ENCODE assay signal across 14 cellular contexts in the genomic region with DNA sequence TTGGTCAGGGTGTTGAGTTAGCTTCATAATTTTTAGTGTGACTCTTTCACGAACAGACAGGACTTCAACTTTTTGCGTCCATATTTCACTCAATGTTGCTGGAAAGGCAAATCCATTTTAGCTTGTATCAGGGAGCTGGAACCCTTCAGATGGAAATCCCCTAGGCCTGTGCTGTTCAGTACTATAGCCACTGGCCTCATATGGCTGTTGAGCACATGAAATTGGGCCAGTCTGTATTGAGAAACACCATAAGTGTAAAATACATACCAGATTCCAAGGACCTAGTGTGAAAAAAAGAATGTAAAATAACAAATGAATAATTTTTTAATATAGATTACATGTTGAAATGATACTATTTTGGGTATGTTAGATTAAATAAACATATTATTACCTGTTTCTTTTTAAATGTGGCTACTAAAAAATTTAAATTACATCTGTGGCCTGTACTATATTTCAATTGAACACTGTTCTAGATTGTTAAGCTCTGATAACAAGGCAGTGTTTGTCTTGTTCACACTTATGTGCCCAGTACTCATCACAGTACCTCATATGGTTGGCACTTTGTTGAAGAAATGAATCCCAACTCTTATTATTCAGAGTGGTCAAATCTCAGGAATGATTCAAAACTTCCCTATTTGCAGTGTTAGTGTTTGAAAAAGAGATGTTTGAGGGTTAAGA. TPM values are rescaled to one million over a fixed set of nuclear protein-coding genes. Genes with fewer than 3 reads are reported as not detected.
DNase-seq lines count a peak whose midpoint lies in the region; ATAC-seq, FAIRE-seq and TF ChIP-seq lines count a peak whose summit lies in the region.
"Had no signal": no experiment of that assay in that cellular context is flagged by ENCODE, and none has a peak within 500 bp of the region (broad histone marks: within the 10 kb centered on the region; RNA-seq: fewer than 3 reads in every experiment).

No MANE protein-coding gene starts in this region.

- no peaks in the 10 kb centered on the region for H4K20me1 ChIP-seq in HepG2 (ENCODE audit: insufficient read depth, low read length)

- intact Hi-C loops in activated CD4-positive, alpha-beta T cell treated with anti-CD3 and anti-CD28 coated beads for 36 hours (cut with DNase I, micrococcal nuclease), result no loop called here
- intact Hi-C loops in dorsolateral prefrontal cortex (cut with DNase I), result loop anchor here in 1 of 2 donors (5.0 kb wide), 1 partner anchor 36 kb away; the partner anchor contains the start of gene CTNNBL1
- intact Hi-C loops in HepG2 (cut with micrococcal nuclease; ENCODE audit: unreplicated experiment), result no loop called here
- intact Hi-C loops in aorta (cut with DNase I), result no loop called here

- H2AFZ ChIP-seq in HepG2 (ENCODE audit: low read length), result no peak overlapping the region

- CTCF ChIA-PET in activated CD4-positive, alpha-beta T cell treated with anti-CD3 and anti-CD28 coated beads for 36 hours (lab: Charles Lee), result interaction anchor here (0.5 to 1.8 kb wide), 6 partner anchors 17 to 1383 kb away, joined by 3 to 6 read pairs (median 3); no protein-coding TSS in a partner anchor
- CTCF ChIA-PET in HepG2 (lab: Yijun Ruan, JAX; ENCODE audit: low intra/inter-chr PET ratio, low total read pairs), result no interaction called here

- H3K9ac ChIP-seq in HepG2 (ENCODE audit: insufficient read depth, low read depth, low read length), result no peak overlapping the region
- peak overlapping the region in 2 of 5 donors; percentile 0 to 21 for H3K9ac ChIP-seq in subcutaneous abdominal adipose tissue (ENCODE audit: low read length in 5 of 5)

- no peak overlapping the region for H3K4me2 ChIP-seq in HepG2 (ENCODE audit: low read depth, low read length)

- H3K9me3 ChIP-seq in HepG2 (ENCODE audit: low read length) (no peaks in the 10 kb centered on the region), subcutaneous abdominal adipose tissue (ENCODE audit: control insufficient read depth in 5 of 5, low read length in 5 of 5) (no peaks in the 10 kb centered on the region), aorta (ENCODE audit: control insufficient read depth, low read length) (no peaks in the 10 kb centered on the region)
- H3K9me3 ChIP-seq: ascending aorta had no signal

- peaks cover 30% of the 10 kb centered on the region for H3K79me2 ChIP-seq in HepG2 (ENCODE audit: insufficient read depth, low read length)

- H3K27me3 ChIP-seq in dorsolateral prefrontal cortex (no peaks in the 10 kb centered on the region), HepG2 (ENCODE audit: control insufficient read depth in 1 of 2, insufficient read depth in 2 of 2, low read length in 2 of 2) (no peaks in the 10 kb centered on the region), subcutaneous abdominal adipose tissue (ENCODE audit: control insufficient read depth in 5 of 5, insufficient read depth in 4 of 5, low read length in 5 of 5) (no peaks in the 10 kb centered on the region), aorta (ENCODE audit: control insufficient read depth in 1 of 2, insufficient read depth in 2 of 2, low read length in 1 of 2) (no peaks in the 10 kb centered on the region)
- H3K27me3 ChIP-seq: ascending aorta had no signal

- peak overlapping the region in 56 of 59 donors; percentile 17 to 87 (median 68) for H3K27ac ChIP-seq in dorsolateral prefrontal cortex
- H3K27ac ChIP-seq in HepG2 (ENCODE audit: extremely low read length, insufficient read depth, low read length), result peak overlapping the region; percentile 20
- peak overlapping the region; percentile 71 for H3K27ac ChIP-seq in subcutaneous abdominal adipose tissue (ENCODE audit: low read depth, low read length)
- no peak overlapping the region for H3K27ac ChIP-seq in aorta (ENCODE audit: low read depth in 1 of 2, low read length in 2 of 2)
- H3K27ac ChIP-seq: 22Rv1, ascending aorta had no signal

- H3K4me1 ChIP-seq in HepG2 (ENCODE audit: insufficient read depth, low read length) (peaks cover 54% of the 10 kb centered on the region), subcutaneous abdominal adipose tissue (ENCODE audit: control insufficient read depth in 5 of 5, insufficient read depth in 5 of 5, low read length in 5 of 5) (peaks cover 0 to 26% (median 15%) of the 10 kb centered on the region in 5 donors), aorta (ENCODE audit: control insufficient read depth in 1 of 2, insufficient read depth in 2 of 2, low read length in 2 of 2) (peaks cover 0 to 3% of the 10 kb centered on the region in 2 donors)
- H3K4me1 ChIP-seq: ascending aorta had no signal

- TF ChIP-seq RAD21 in HepG2 (CRISPR knock-in tag; IDR thresholded peaks at IDR 0.05), result no peak

- no peaks in the 10 kb centered on the region for H3K27me3 Mint-ChIP-seq in activated CD4-positive, alpha-beta T cell treated with anti-CD3 and anti-CD28 coated beads for 36 hours

- in situ Hi-C loops in HepG2 (cut with HindIII; ENCODE audit: extremely low pct_ligation_motif_present, low pct_unique_long_range_greater_than_20kb), result no loop called here

- BruUV-seq in HepG2 (replicated peaks; lab: Mats Ljungman, UMichigan), result no TSS peak

- no peak overlapping the region for H3K27ac Mint-ChIP-seq in activated CD4-positive, alpha-beta T cell treated with anti-CD3 and anti-CD28 coated beads for 36 hours

- TF ChIP-seq CTCF in dorsolateral prefrontal cortex (IDR thresholded peaks at IDR 0.05 in 54 of 56, conservative IDR thresholded peaks at IDR 0.05 in 2 of 56; ENCODE audit: low read depth in 1 of 56, partially characterized antibody in 56 of 56) (no peak), HepG2 (CRISPR knock-in tag; IDR thresholded peaks at IDR 0.05) (no peak)

- 91% methylated on average over 2 of the region's 2 CpGs for WGBS in HepG2 (ENCODE audit: low lambda C conversion rate)
- 94 to 96% methylated on average over 2 of the region's 2 CpGs for WGBS in aorta, 2 donors

- TF ChIP-seq POLR2A in HepG2 (IDR thresholded peaks at IDR 0.05; ENCODE audit: insufficient read depth in 1 of 2, low read depth in 2 of 2, low read length in 2 of 2), result no peak

- DNase-seq in activated CD4-positive, alpha-beta T cell treated with anti-CD3 and anti-CD28 coated beads for 36 hours, result no peak
- no peak for DNase-seq in activated CD4-positive, alpha-beta T cell treated with anti-CD3 and anti-CD28 coated beads, Interleukin-2, amount 50 U/mL, for 48 hours
- no peak for DNase-seq in dorsolateral prefrontal cortex
- no peak for DNase-seq in HepG2 (ENCODE audit: low spot score)
- no peak for DNase-seq in aorta
- no peak for DNase-seq in A172 (ENCODE audit: low spot score)
- DNase-seq in NCI-H2029 treated with DMSO at 0.1 percent for 48 hours (lab: John Stamatoyannopoulos, UW), result no peak
- DNase-seq: stimulated activated CD4-positive, alpha-beta T cell treated with anti-CD3 and anti-CD28 coated beads, Interleukin-1b, Interleukin-23, amount 100 ng/mL, for 48 hours; T-helper 9 cell had no signal

- peaks cover 12% of the 10 kb centered on the region for H3K36me3 Mint-ChIP-seq in activated CD4-positive, alpha-beta T cell treated with anti-CD3 and anti-CD28 coated beads for 36 hours (ENCODE audit: low read depth)

- no peak for TF ChIP-seq EP300 in HepG2 (IDR thresholded peaks at IDR 0.05; ENCODE audit: low read depth in 2 of 2, low read length in 2 of 2)
- no peak for TF ChIP-seq EP300 in HepG2 (CRISPR knock-in tag; IDR thresholded peaks at IDR 0.05; ENCODE audit: borderline replicate concordance)

- FAIRE-seq in HepG2 (lab: Jason Lieb, UNC), result no peak
- FAIRE-seq: islet of Langerhans, urothelium cell line had no signal

- H3K9me3 Mint-ChIP-seq in activated CD4-positive, alpha-beta T cell treated with anti-CD3 and anti-CD28 coated beads for 36 hours (ENCODE audit: low read depth), result no peaks in the 10 kb centered on the region

- no peak overlapping the region for H3K4me3 ChIP-seq in dorsolateral prefrontal cortex
- no peak overlapping the region for H3K4me3 ChIP-seq in HepG2 (replicated peaks in 1 of 3; ENCODE audit: insufficient read depth in 1 of 3, low read depth in 2 of 3, low read length in 3 of 3)
- H3K4me3 ChIP-seq in subcutaneous abdominal adipose tissue (ENCODE audit: low read depth in 1 of 5, low read length in 5 of 5), result no peak overlapping the region
- H3K4me3 ChIP-seq in aorta (ENCODE audit: low read length in 2 of 2), result no peak overlapping the region
- H3K4me3 ChIP-seq: ascending aorta had no signal

- ATAC-seq in activated CD4-positive, alpha-beta T cell treated with anti-CD3 and anti-CD28 coated beads for 36 hours, result peak; percentile 49
- ATAC-seq in HepG2 (peak; percentile 30), aorta (ENCODE audit: low FRiP score) (no peak)

- peaks cover 0 to 7% of the 10 kb centered on the region in 2 experiments; a peak in 3 of 5 replicates for H3K36me3 ChIP-seq in HepG2 (replicated peaks in 1 of 2; ENCODE audit: control insufficient read depth in 1 of 2, insufficient read depth in 2 of 2, low read length in 2 of 2)
- peaks cover 0 to 5% (median 2%) of the 10 kb centered on the region in 5 donors for H3K36me3 ChIP-seq in subcutaneous abdominal adipose tissue (ENCODE audit: control insufficient read depth in 5 of 5, insufficient read depth in 5 of 5, low read length in 5 of 5)
- no peaks in the 10 kb centered on the region for H3K36me3 ChIP-seq in aorta (ENCODE audit: control insufficient read depth in 1 of 2, insufficient read depth in 2 of 2, low read length in 1 of 2)

- POLR2A ChIA-PET in activated CD4-positive, alpha-beta T cell treated with anti-CD3 and anti-CD28 coated beads for 36 hours (lab: Charles Lee), result no interaction called here
- POLR2A ChIA-PET in HepG2 (lab: Yijun Ruan, JAX), result interaction anchor here (0.8 to 1.5 kb wide), 2 partner anchors 34 to 550 kb away, joined by 3 to 8 read pairs; partner anchors contain the start of genes CTNNBL1 and RPN2

- peaks cover 29% of the 10 kb centered on the region for H3K4me1 Mint-ChIP-seq in activated CD4-positive, alpha-beta T cell treated with anti-CD3 and anti-CD28 coated beads for 36 hours

- H3K4me3 Mint-ChIP-seq in activated CD4-positive, alpha-beta T cell treated with anti-CD3 and anti-CD28 coated beads for 36 hours, result no peak overlapping the region

RNA-seq across cellular contexts. Expression of gene CTNNBL1, which starts 34.3 kb away (rescaled TPM):
- 10 to 100 TPM; 72.6 to 93.4 TPM for total RNA-seq in activated CD4-positive, alpha-beta T cell treated with anti-CD3 and anti-CD28 coated beads for 36 hours
- total RNA-seq in dorsolateral prefrontal cortex (10 to 100 TPM; 24.9 to 52.4 (median 41.0) TPM), HepG2 (2016; rRNA removed; fragmentation: Illumina TruSeq; extraction: Trizol) (94.6 and 136 TPM in 2 replicates), aorta (10 to 100 TPM; 42.9 to 44.6 TPM)
- 43.5 and 49.5 TPM in 2 replicates for total RNA-seq in HepG2 (2016; cell fraction: cytosol; rRNA removed; fragmentation: Illumina TruSeq; extraction: Trizol; ENCODE audit: low read depth)
- 97.0 and 143 TPM in 2 replicates for total RNA-seq in HepG2 (2016; cell fraction: insoluble cytoplasmic fraction; rRNA removed; fragmentation: Illumina TruSeq; extraction: Trizol)
- 53.6 and 54.9 TPM in 2 replicates for total RNA-seq in HepG2 (2016; cell fraction: membrane; rRNA removed; fragmentation: Illumina TruSeq; extraction: Trizol)
- 47.8 and 48.8 TPM in 2 replicates for total RNA-seq in HepG2 (2016; cell fraction: nucleus; rRNA removed; fragmentation: Illumina TruSeq; extraction: Trizol)
- polyA plus RNA-seq in HepG2 (2011; rRNA removed) (47.0 and 49.3 TPM in 2 replicates), aorta (10 to 100 TPM; 64.1 to 71.2 TPM)
- 37.8 and 38.1 TPM in 2 replicates for polyA plus RNA-seq in HepG2 (2011; cell fraction: cytosol; rRNA removed)
- 17.2 and 18.0 TPM in 2 replicates for polyA plus RNA-seq in HepG2 (2011; cell fraction: nucleus; rRNA removed)
- 83.2 and 94.2 TPM in 2 replicates for polyA plus RNA-seq in HepG2 (2012)
- 53.4 and 54.1 TPM in 2 replicates for polyA plus RNA-seq in HepG2 (2016; cell fraction: cytosol; fragmentation: Illumina TruSeq; extraction: Trizol; ENCODE audit: low read depth)
- polyA plus RNA-seq in HepG2 (2016; cell fraction: insoluble cytoplasmic fraction; fragmentation: Illumina TruSeq; extraction: Trizol; ENCODE audit: low read depth), result 156 and 162 TPM in 2 replicates
- polyA plus RNA-seq in HepG2 (2016; cell fraction: membrane; fragmentation: Illumina TruSeq; extraction: Trizol; ENCODE audit: low read depth), result 50.8 and 57.2 TPM in 2 replicates
- polyA plus RNA-seq in HepG2 (2016; cell fraction: nucleus; fragmentation: Illumina TruSeq; extraction: Trizol; ENCODE audit: insufficient read depth, low read depth), result 68.0 and 75.7 TPM in 2 replicates
- 33.6 and 37.6 TPM in 2 replicates for polyA minus RNA-seq in HepG2 (2011; rRNA and poly(A)+ RNA removed; ENCODE audit: low replicate concordance)
- polyA minus RNA-seq in HepG2 (2011; cell fraction: cytosol; rRNA and poly(A)+ RNA removed), result 27.5 and 33.1 TPM in 2 replicates
- 33.5 and 36.7 TPM in 2 replicates for polyA minus RNA-seq in HepG2 (2011; cell fraction: nucleus; rRNA and poly(A)+ RNA removed)
- 35.0 and 48.0 TPM in 2 replicates for total RNA-seq in A172 (2014; rRNA removed; shearing (Covaris generic))

Comparison
In these comparisons a context has a peak if more than half of its experiments do, and no peak if none do; other contexts are left out.
1. H3K27ac ChIP-seq: peak in dorsolateral prefrontal cortex (56 of 59), HepG2 (single experiment) and subcutaneous abdominal adipose tissue (single experiment); none in aorta (0 of 2).